ENCODE assay signal across 23 cellular contexts in genomic region chr12:106142591-106143261, GRCh38. TPM values are rescaled to one million over a fixed set of nuclear protein-coding genes. Genes with fewer than 3 reads are reported as not detected.
A peak's percentile ranks its signal among the peaks of the same experiment; 100 is the strongest.
DNase-seq lines count a peak whose midpoint lies in the region; TF ChIP-seq lines count a peak whose summit lies in the region.
"Had no signal": no experiment of that assay in that cellular context is flagged by ENCODE, and none has a peak within 500 bp of the region (broad histone marks: within the 10 kb centered on the region; RNA-seq: fewer than 3 reads in every experiment).

No MANE protein-coding gene starts in this region.

- H3K36me3 ChIP-seq in cardiac muscle cell = no peaks in the 10 kb centered on the region
- H3K36me3 ChIP-seq: colonic mucosa had no signal

- TF ChIP-seq CTCF in cardiac muscle cell (IDR thresholded peaks at IDR 0.05; ENCODE audit: low read depth, low read length) (no peak), GM13977 (IDR thresholded peaks at IDR 0.05; ENCODE audit: extremely low read depth, insufficient read depth, missing control alignments) (no peak)

- H3K9me3 ChIP-seq in cardiac muscle cell (ENCODE audit: low read depth) = no peaks in the 10 kb centered on the region
- H3K9me3 ChIP-seq: body of pancreas, Caco-2, colonic mucosa, psoas muscle had no signal

- H3K4me3 ChIP-seq in cardiac muscle cell = peak overlapping the region; percentile 2
- H3K4me3 ChIP-seq: body of pancreas, colonic mucosa, psoas muscle, SK-N-MC, skin epidermis had no signal

- DNase-seq in cardiac muscle cell (ENCODE audit: low read depth in 1 of 2, low spot score in 1 of 2) (peak in 1 of 2 donors; percentile 63), cardiac septum (ENCODE audit: low spot score) (no peak), SK-N-DZ (ENCODE audit: low spot score) (peak; percentile 65), inferior parietal cortex (ENCODE audit: extremely low spot score) (peak; percentile 25), superior temporal gyrus (ENCODE audit: extremely low spot score) (peak; percentile 36), NCI-H748 treated with DMSO at 0.1 percent for 48 hours (lab: John Stamatoyannopoulos, UW) (no peak), C1 segment of cervical spinal cord (lab: John Stamatoyannopoulos, UW) (no peak), GM13977 (ENCODE audit: low spot score) (no peak)
- DNase-seq: activated CD4-positive, alpha-beta T cell treated with anti-CD3 and anti-CD28 coated beads, Interleukin-2, amount 50 U/mL, for 48 hours; activated CD8-positive, alpha-beta memory T cell treated with anti-CD3 and anti-CD28 coated beads, Interleukin-2, amount 50 U/mL, for 48 hours; activated effector memory CD4-positive, alpha-beta T cell treated with Interleukin-2 at 50 U/mL for 16 hours; activated naive CD8-positive, alpha-beta T cell treated with anti-CD3 and anti-CD28 coated beads, Interleukin-2, amount 10 ng/mL, durations not matched to agents 7 days and 5 days; body of pancreas; Caco-2; colonic mucosa; midbrain; natural killer cell; NCI-H1694; NK-92 treated with Interleukin-12 subunit alpha and Interleukin-12 subunit beta, amount 100 ng/mL, for 24 hours; psoas muscle; stimulated activated naive CD4-positive, alpha-beta T cell had no signal

- peak overlapping the region; percentile 100 for H3K27ac ChIP-seq in cardiac muscle cell
- H3K27ac ChIP-seq: body of pancreas, colonic mucosa, SK-N-MC had no signal

- in situ Hi-C loops in GM13977 (cut with MboI; ENCODE audit: low pct_unique_long_range_greater_than_20kb, low sequenced_read_pairs, unreplicated experiment) = no loop called here

- H3K4me1 ChIP-seq in cardiac muscle cell (ENCODE audit: low read depth) = peaks cover 62% of the 10 kb centered on the region
- H3K4me1 ChIP-seq: colonic mucosa had no signal

- no peaks in the 10 kb centered on the region for H3K27me3 ChIP-seq in cardiac muscle cell
- H3K27me3 ChIP-seq: body of pancreas had no signal

- intact Hi-C loops in cardiac septum (cut with DNase I) = loop anchor here (10.0 kb wide), 1 partner anchor 162 kb away; the partner anchor contains the start of gene TCP11L2

RNA-seq across cellular contexts. Expression of gene NUAK1, which starts 4.0 kb away (rescaled TPM):
- 6.1 and 7.2 TPM in 2 replicates for total RNA-seq in cardiac muscle cell
- 2.9 and 4.8 TPM in 2 replicates for polyA plus RNA-seq in cardiac muscle cell
- total RNA-seq in cardiac septum = 66.8 TPM
- 7.1 and 9.0 TPM in 2 replicates for polyA plus RNA-seq in SK-N-DZ (2014; cell fraction: cytosol; rRNA removed)
- 2.6 and 2.9 TPM in 2 replicates for polyA plus RNA-seq in SK-N-DZ (2014; cell fraction: nucleus; rRNA removed)
- total RNA-seq: activated naive CD8-positive, alpha-beta T cell treated with anti-CD3 and anti-CD28 coated beads, Interleukin-2, amount 10 ng/mL, durations not matched to agents 7 days and 5 days had no signal

Comparison
In these comparisons a context has a peak if more than half of its experiments do, and no peak if none do; other contexts are left out.
1. DNase-seq: peak in SK-N-DZ (single experiment), inferior parietal cortex (single experiment) and superior temporal gyrus (single experiment); none in cardiac septum (single experiment), NCI-H748 treated with DMSO at 0.1 percent for 48 hours (single experiment), C1 segment of cervical spinal cord (0 of 14) and GM13977 (single experiment).